Comparison of ENCODE assay signal across 10 cellular contexts in the genomic region with DNA sequence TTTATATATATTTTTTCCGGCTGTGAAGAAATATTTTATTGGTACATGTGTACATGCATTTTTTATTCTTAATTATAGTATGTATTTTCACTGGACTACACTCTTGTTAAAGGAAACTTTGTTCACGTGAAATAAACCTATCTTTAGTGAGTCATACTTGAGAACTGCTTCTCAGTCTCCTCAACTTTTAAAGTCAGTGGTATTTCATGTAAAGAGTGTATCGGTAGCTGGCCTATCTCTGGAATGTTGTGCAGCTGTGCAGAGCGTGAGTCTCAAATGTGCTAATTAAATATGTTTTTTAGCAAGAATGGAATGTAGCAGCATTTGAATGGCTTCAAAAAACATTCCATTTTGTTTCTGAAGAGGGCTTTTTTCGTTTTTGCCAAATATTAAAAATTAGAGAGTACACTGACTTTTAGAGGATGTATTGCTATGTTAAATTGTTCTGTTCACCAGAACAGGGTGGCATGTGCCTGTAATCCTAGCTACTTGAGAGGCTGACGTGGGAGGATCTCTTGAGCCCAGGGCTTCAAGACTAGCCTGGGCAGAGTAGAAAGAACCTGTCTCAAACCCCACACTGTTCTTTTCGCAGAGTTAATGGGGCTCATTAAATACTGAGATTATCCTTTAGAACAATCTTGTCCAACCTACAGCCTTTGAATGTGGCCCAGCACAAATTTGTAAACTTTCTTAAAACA. TPM values are rescaled to one million over a fixed set of nuclear protein-coding genes. Genes with fewer than 3 reads are reported as not detected.
A peak's percentile ranks its signal among the peaks of the same experiment; 100 is the strongest.
DNase-seq lines count a peak whose midpoint lies in the region; ATAC-seq, FAIRE-seq and TF ChIP-seq lines count a peak whose summit lies in the region.
"Had no signal": no experiment of that assay in that cellular context is flagged by ENCODE, and none has a peak within 500 bp of the region (broad histone marks: within the 10 kb centered on the region; RNA-seq: fewer than 3 reads in every experiment).

No MANE protein-coding gene starts in this region.

- H3K27ac ChIP-seq in GM12878 (ENCODE audit: control insufficient read depth, insufficient read depth) (no peak overlapping the region), keratinocyte (ENCODE audit: control insufficient read depth, insufficient read depth, low read length) (no peak overlapping the region), thoracic aorta (peak overlapping the region; percentile 46 to 60)

- H3K9me1 ChIP-seq in keratinocyte (ENCODE audit: control insufficient read depth, extremely low read depth, insufficient read depth, low read length), result no peaks in the 10 kb centered on the region

- H3K9me3 Mint-ChIP-seq in activated CD8-positive, alpha-beta T cell treated with anti-CD3 and anti-CD28 coated beads, Interleukin-2, amount 10 ng/mL, durations not matched to agents 7 days and 5 days (ENCODE audit: insufficient read depth), result no peaks in the 10 kb centered on the region
- H3K9me3 Mint-ChIP-seq: natural killer cell had no signal

- H3K9me3 ChIP-seq in GM12878 (replicated peaks; ENCODE audit: control insufficient read depth, insufficient read depth, low read length) (no peaks in the 10 kb centered on the region; the same call in 2 of the 3 replicates), keratinocyte (ENCODE audit: control insufficient read depth, low read depth, low read length) (no peaks in the 10 kb centered on the region), thoracic aorta (no peaks in the 10 kb centered on the region)

- no peaks in the 10 kb centered on the region for H3K36me3 Mint-ChIP-seq in activated CD8-positive, alpha-beta T cell treated with anti-CD3 and anti-CD28 coated beads, Interleukin-2, amount 10 ng/mL, durations not matched to agents 7 days and 5 days (ENCODE audit: low read depth)
- H3K36me3 Mint-ChIP-seq: natural killer cell had no signal

- no peak overlapping the region for H3K27ac Mint-ChIP-seq in activated CD8-positive, alpha-beta T cell treated with anti-CD3 and anti-CD28 coated beads, Interleukin-2, amount 10 ng/mL, durations not matched to agents 7 days and 5 days
- H3K27ac Mint-ChIP-seq: natural killer cell had no signal

- H3K4me1 ChIP-seq in GM12878 (ENCODE audit: control insufficient read depth, insufficient read depth, low read length) (peaks cover 5% of the 10 kb centered on the region; the same call in 1 of the 2 replicates), keratinocyte (ENCODE audit: control insufficient read depth, extremely low read depth, insufficient read depth, low read length) (peaks cover 10% of the 10 kb centered on the region), thoracic aorta (ENCODE audit: control insufficient read depth in 1 of 2, low read depth in 2 of 2) (peaks cover 42 to 79% of the 10 kb centered on the region in 2 donors)

- no peak for DNase-seq in GM12878 (ENCODE audit: low read depth, low spot score)
- no peak for DNase-seq in keratinocyte (ENCODE audit: low read depth, low spot score)
- no peak for DNase-seq in thoracic aorta (ENCODE audit: low spot score)
- DNase-seq in activated CD8-positive, alpha-beta T cell treated with anti-CD3 and anti-CD28 coated beads, Interleukin-2, amount 10 ng/mL, durations not matched to agents 7 days and 5 days, result no peak
- DNase-seq in GM13977 (ENCODE audit: low spot score), result no peak
- DNase-seq in NCI-H187 (lab: John Stamatoyannopoulos, UW), result no peak
- DNase-seq: natural killer cell, NCI-H1417 treated with DMSO at 0.1 percent for 48 hours had no signal

- peak; percentile 17 for ATAC-seq in HG02885 (IDR thresholded peaks at IDR 0.05; ENCODE audit: poor library complexity, unreplicated experiment)
- peak; percentile 10 for ATAC-seq in GM12878
- no peak for ATAC-seq in thoracic aorta (ENCODE audit: insufficient number of reproducible peaks, low FRiP score, low read depth)
- no peak for ATAC-seq in activated CD8-positive, alpha-beta T cell treated with anti-CD3 and anti-CD28 coated beads, Interleukin-2, amount 10 ng/mL, durations not matched to agents 7 days and 5 days
- no peak for ATAC-seq in HG02763 (IDR thresholded peaks at IDR 0.05; ENCODE audit: unreplicated experiment)
- ATAC-seq: natural killer cell had no signal

- intact Hi-C loops in GM12878 (cut with micrococcal nuclease; ENCODE audit: unreplicated experiment), result no loop called here

- H2AFZ ChIP-seq in GM12878 (ENCODE audit: control insufficient read depth, low read depth, low read length) (no peak overlapping the region), keratinocyte (ENCODE audit: control insufficient read depth, low read length) (no peak overlapping the region)

- H3K9ac ChIP-seq in GM12878 (ENCODE audit: control insufficient read depth, insufficient read depth, low read length) (no peak overlapping the region), keratinocyte (ENCODE audit: control insufficient read depth, extremely low read depth, insufficient read depth, low read length) (no peak overlapping the region)

- H3K79me2 ChIP-seq in GM12878 (ENCODE audit: control insufficient read depth, insufficient read depth, low read length) (no peaks in the 10 kb centered on the region), keratinocyte (ENCODE audit: control insufficient read depth, insufficient read depth, low read length) (no peaks in the 10 kb centered on the region)

- dilution Hi-C loops in keratinocyte (cut with MboI; ENCODE audit: extremely low pct_ligation_motif_present, low sequenced_read_pairs), result no loop called here

- peaks cover 7% of the 10 kb centered on the region for H3K27me3 Mint-ChIP-seq in activated CD8-positive, alpha-beta T cell treated with anti-CD3 and anti-CD28 coated beads, Interleukin-2, amount 10 ng/mL, durations not matched to agents 7 days and 5 days (ENCODE audit: low read depth)

- H4K20me1 ChIP-seq in GM12878 (ENCODE audit: control insufficient read depth, insufficient read depth), result no peaks in the 10 kb centered on the region
- H4K20me1 ChIP-seq in keratinocyte (ENCODE audit: control insufficient read depth, extremely low read depth, insufficient read depth, low read length), result no peaks in the 10 kb centered on the region

- POLR2A ChIA-PET in GM12878 (lab: Charles Lee), result interaction anchor here (1.4 to 1.6 kb wide), 3 partner anchors 10 to 54 kb away, joined by 3 to 8 read pairs (median 3); no protein-coding TSS in a partner anchor
- POLR2A ChIA-PET in activated CD8-positive, alpha-beta T cell treated with anti-CD3 and anti-CD28 coated beads, Interleukin-2, amount 10 ng/mL, durations not matched to agents 7 days and 5 days (lab: Charles Lee), result no interaction called here

- CTCF ChIA-PET in GM12878 (lab: Yijun Ruan, JAX), result interaction anchor here (1.0 to 1.7 kb wide), 2 partner anchors 234 to 288 kb away, joined by 3 to 6 read pairs; no protein-coding TSS in a partner anchor
- CTCF ChIA-PET in activated CD8-positive, alpha-beta T cell treated with anti-CD3 and anti-CD28 coated beads, Interleukin-2, amount 10 ng/mL, durations not matched to agents 7 days and 5 days (lab: Charles Lee), result no interaction called here

- no peak for TF ChIP-seq POLR2A in GM12878 (IDR thresholded peaks at IDR 0.05; ENCODE audit: low read depth, low read length)

- RAD21 ChIA-PET in GM12878 (lab: Charles Lee; ENCODE audit: unreplicated experiment), result interaction anchor here (0.7 to 1.8 kb wide), 4 partner anchors 9 to 195 kb away, joined by 3 to 9 read pairs (median 6); no protein-coding TSS in a partner anchor

- no peak overlapping the region for H3K4me3 ChIP-seq in GM12878
- no peak overlapping the region for H3K4me3 ChIP-seq in keratinocyte (ENCODE audit: control insufficient read depth in 2 of 3, extremely low read depth in 1 of 3, insufficient read depth in 2 of 3, low read depth in 1 of 3, low read length in 3 of 3)
- no peak overlapping the region for H3K4me3 ChIP-seq in thoracic aorta

- no peak overlapping the region for H3K4me2 ChIP-seq in GM12878 (ENCODE audit: control insufficient read depth, insufficient read depth)
- H3K4me2 ChIP-seq in keratinocyte (ENCODE audit: control insufficient read depth, extremely low read depth, insufficient read depth, low read depth, low read length), result peak overlapping the region; percentile 45

- SMC1A ChIA-PET in GM12878 (lab: Charles Lee; ENCODE audit: uncharacterized antibody, unreplicated experiment), result interaction anchor here (0.9 to 3.3 kb wide), 6 partner anchors 9 to 163 kb away, joined by 3 to 24 read pairs (median 4); no protein-coding TSS in a partner anchor

- no peaks in the 10 kb centered on the region for H3K36me3 ChIP-seq in GM12878 (ENCODE audit: control insufficient read depth in 2 of 2, insufficient read depth in 2 of 2, low read length in 1 of 2)
- H3K36me3 ChIP-seq in keratinocyte (ENCODE audit: control insufficient read depth in 2 of 2, extremely low read depth in 1 of 2, insufficient read depth in 2 of 2, low read length in 2 of 2), result no peaks in the 10 kb centered on the region
- no peaks in the 10 kb centered on the region for H3K36me3 ChIP-seq in thoracic aorta

- 52% methylated on average over 7 of the region's 7 CpGs for WGBS in GM12878 (ENCODE audit: insufficient coverage, insufficient replicate concordance, low lambda C conversion rate, missing lambda C conversion rate)

- TF ChIP-seq CTCF in GM12878 (IDR thresholded peaks at IDR 0.05 in 2 of 3, conservative IDR thresholded peaks at IDR 0.05 in 1 of 3; ENCODE audit: control insufficient read depth in 2 of 3, extremely low read depth in 1 of 3, insufficient read depth in 1 of 3, low read depth in 3 of 3, low read length in 3 of 3) (no peak), keratinocyte (optimal IDR thresholded peaks at IDR 0.05 in 1 of 3, IDR thresholded peaks at IDR 0.05 in 1 of 3, conservative IDR thresholded peaks at IDR 0.05 in 1 of 3; ENCODE audit: extremely low read depth in 1 of 3, insufficient read depth in 2 of 3, low read length in 3 of 3) (no peak), thoracic aorta (IDR thresholded peaks at IDR 0.05) (no peak), GM13977 (IDR thresholded peaks at IDR 0.05; ENCODE audit: extremely low read depth, insufficient read depth, missing control alignments) (no peak)

- no peak for TF ChIP-seq EP300 in GM12878 (IDR thresholded peaks at IDR 0.05; ENCODE audit: borderline replicate concordance in 1 of 2, control insufficient read depth in 1 of 2, low read depth in 2 of 2, low read length in 2 of 2)

- H3K4me1 Mint-ChIP-seq in activated CD8-positive, alpha-beta T cell treated with anti-CD3 and anti-CD28 coated beads, Interleukin-2, amount 10 ng/mL, durations not matched to agents 7 days and 5 days (ENCODE audit: low read depth), result no peaks in the 10 kb centered on the region
- H3K4me1 Mint-ChIP-seq: natural killer cell had no signal

- in situ Hi-C loops in GM12878 (cut with MboI), result no loop called here
- in situ Hi-C loops in GM13977 (cut with MboI; ENCODE audit: low pct_unique_long_range_greater_than_20kb, low sequenced_read_pairs, unreplicated experiment), result no loop called here

- FAIRE-seq in GM12878 (lab: Jason Lieb, UNC) (no peak), keratinocyte (lab: Jason Lieb, UNC) (peak; percentile 79)

- H3K4me3 Mint-ChIP-seq in activated CD8-positive, alpha-beta T cell treated with anti-CD3 and anti-CD28 coated beads, Interleukin-2, amount 10 ng/mL, durations not matched to agents 7 days and 5 days, result no peak overlapping the region
- H3K4me3 Mint-ChIP-seq: natural killer cell had no signal

- BruUV-seq in GM12878 (replicated peaks; lab: Mats Ljungman, UMichigan), result TSS peak; percentile 55

- no peak for TF ChIP-seq RAD21 in GM12878 (IDR thresholded peaks at IDR 0.05; ENCODE audit: insufficient read depth, low read depth, low read length)

- H3K27me3 ChIP-seq in GM12878 (replicated peaks in 1 of 2; ENCODE audit: control insufficient read depth in 2 of 2, insufficient read depth in 2 of 2, low read length in 1 of 2) (no peaks in the 10 kb centered on the region), keratinocyte (ENCODE audit: control insufficient read depth, extremely low read depth, insufficient read depth, low read length) (no peaks in the 10 kb centered on the region), thoracic aorta (replicated peaks; ENCODE audit: insufficient read depth) (no peaks in the 10 kb centered on the region)

RNA-seq across cellular contexts. Expression of a gene that starts 14.3 kb away (rescaled TPM):
- 354 and 378 TPM in 2 replicates for total RNA-seq in GM12878 (2013; cell fraction: nucleolus; rRNA removed)
- total RNA-seq in GM12878 (2014; rRNA removed) (98.3 and 104 TPM in 2 replicates), GM12878 (2014; rRNA removed; fragmentation: Illumina TruSeq; extraction: Trizol) (84.1 and 86.7 TPM in 2 replicates), GM12878 (2021) (146 and 154 TPM in 2 replicates), thoracic aorta (100 to 1,000 TPM; 415 to 524 TPM)
- 49.4 TPM for polyA plus RNA-seq in GM12878 (2011; ENCODE audit: low read depth)
- polyA plus RNA-seq in GM12878 (2011; rRNA removed) (49.0 and 62.0 TPM in 2 replicates), GM12878 (2014; fragmentation: Illumina TruSeq; extraction: Trizol) (75.1 and 78.3 TPM in 2 replicates), GM12878 (2014; fragmentation: Nextera tagmentation; extraction: Ambion mirVana) (10 to 100 TPM; 20.6 to 38.0 TPM), GM12878 (2014; rRNA removed) (58.1 and 58.6 TPM in 2 replicates), GM12878 (2016; fragmentation: Nextera tagmentation; extraction: Ambion mirVana) (10 to 100 TPM; 78.3 to 79.6 TPM), keratinocyte (34.6 to 40.0 TPM (median 39.9 TPM) in 3 replicates)
- 32.7 and 41.1 TPM in 2 replicates for polyA plus RNA-seq in GM12878 (2011; cell fraction: cytosol; rRNA removed)
- 180 and 448 TPM in 2 replicates for polyA plus RNA-seq in GM12878 (2011; cell fraction: nucleus; rRNA removed)
- polyA plus RNA-seq in GM12878 (2012), result 70.1 and 83.6 TPM in 2 replicates
- 102 and 125 TPM in 2 replicates for polyA minus RNA-seq in GM12878 (2011; rRNA and poly(A)+ RNA removed)
- 44.4 and 54.2 TPM in 2 replicates for polyA minus RNA-seq in GM12878 (2011; cell fraction: cytosol; rRNA and poly(A)+ RNA removed)
- polyA minus RNA-seq in GM12878 (2011; cell fraction: nucleus; rRNA and poly(A)+ RNA removed), result 112 and 202 TPM in 2 replicates
- 73.1 TPM for polyA plus RNA-seq in keratinocyte (2011; ENCODE audit: low read depth)
- 15.6 and 19.1 TPM in 2 replicates for polyA plus RNA-seq in keratinocyte (2011; cell fraction: cytosol; rRNA removed)
- 207 and 214 TPM in 2 replicates for polyA plus RNA-seq in keratinocyte (2011; cell fraction: nucleus; rRNA removed)
- polyA plus RNA-seq in keratinocyte (2012; ENCODE audit: low replicate concordance), result 48.0 and 66.9 TPM in 2 replicates
- 73.2 to 113 TPM (median 97.5 TPM) in 3 replicates for polyA minus RNA-seq in keratinocyte
- 32.8 TPM for polyA minus RNA-seq in keratinocyte (2011; cell fraction: cytosol; rRNA and poly(A)+ RNA removed)
- 138 and 269 TPM in 2 replicates for polyA minus RNA-seq in keratinocyte (2011; cell fraction: nucleus; rRNA and poly(A)+ RNA removed)
- total RNA-seq in activated CD8-positive, alpha-beta T cell treated with anti-CD3 and anti-CD28 coated beads, Interleukin-2, amount 10 ng/mL, durations not matched to agents 7 days and 5 days, result 100 to 1,000 TPM; 140 to 147 TPM

Comparison
In these comparisons a context has a peak if more than half of its experiments do, and no peak if none do; other contexts are left out.
1. ATAC-seq: peak in HG02885 (single experiment) and GM12878 (single experiment); none in thoracic aorta (single experiment), activated CD8-positive, alpha-beta T cell treated with anti-CD3 and anti-CD28 coated beads, Interleukin-2, amount 10 ng/mL, durations not matched to agents 7 days and 5 days (single experiment) and HG02763 (single experiment).
2. H3K27ac ChIP-seq: peak in thoracic aorta (2 of 2); none in GM12878 (single experiment) and keratinocyte (single experiment).